In the genomic region with DNA sequence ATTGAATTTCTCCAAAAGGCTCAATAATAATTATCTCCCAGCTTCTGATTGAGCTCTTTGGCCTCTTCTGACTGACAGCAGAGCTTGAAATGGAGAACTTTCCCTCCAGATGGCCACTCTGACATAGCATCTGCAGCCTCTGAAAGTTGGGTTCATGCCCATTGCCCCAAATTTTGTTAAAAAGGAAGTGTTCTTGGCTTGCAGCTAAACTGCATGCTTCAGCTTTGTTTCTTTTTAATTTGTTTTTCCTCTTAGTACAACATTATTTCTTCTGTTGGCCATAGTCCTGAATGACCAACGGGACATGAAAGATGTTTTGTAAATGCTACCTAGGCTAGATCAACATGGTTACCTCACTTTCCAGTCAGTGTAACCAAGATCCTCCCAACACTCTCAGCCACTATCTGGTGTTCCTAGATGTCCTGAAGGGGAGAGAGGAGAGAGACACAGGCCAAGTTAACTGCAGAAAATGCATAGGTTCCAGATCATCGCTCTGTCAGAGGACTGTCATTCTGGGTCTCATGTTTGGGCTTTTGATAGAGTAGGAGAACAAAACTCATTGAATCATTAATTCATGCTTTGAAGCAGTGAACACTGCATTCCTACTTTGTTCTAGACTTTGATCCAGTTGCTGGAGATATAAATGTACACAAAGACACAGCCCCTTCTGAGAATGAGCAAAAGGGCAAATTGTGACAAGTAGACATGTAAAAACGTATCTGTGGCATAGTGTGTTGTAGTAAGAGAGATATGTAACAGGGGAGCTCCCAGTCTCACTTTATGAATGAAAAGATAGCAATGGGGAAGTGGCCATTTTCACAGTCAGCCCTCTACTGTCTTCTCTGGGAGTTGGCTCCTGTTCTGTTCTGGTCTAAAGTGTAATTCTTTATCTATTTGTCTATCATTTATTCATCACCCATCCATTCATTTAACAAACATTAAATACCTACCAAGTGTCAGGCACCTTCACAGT, we compare ENCODE assay signal across 15 cellular contexts.
A peak's percentile ranks its signal among the peaks of the same experiment; 100 is the strongest.
DNase-seq lines count a peak whose midpoint lies in the region; ATAC-seq and TF ChIP-seq lines count a peak whose summit lies in the region.
"Had no signal": no experiment of that assay in that cellular context is flagged by ENCODE, and none has a peak within 500 bp of the region (broad histone marks: within the 10 kb centered on the region; RNA-seq: fewer than 3 reads in every experiment).

No MANE protein-coding gene starts in this region.

- H3K9me3 ChIP-seq in right atrium auricular region, result no peaks in the 10 kb centered on the region
- H3K9me3 ChIP-seq: vagina had no signal

- no peak overlapping the region for H3K27ac ChIP-seq in right atrium auricular region
- peak overlapping the region; percentile 51 for H3K27ac ChIP-seq in epithelial cell of prostate
- H3K27ac ChIP-seq: vagina had no signal

- intact Hi-C loops in left ventricle myocardium superior (cut with micrococcal nuclease), result no loop called here

- H3K27me3 ChIP-seq in right atrium auricular region, result no peaks in the 10 kb centered on the region
- H3K27me3 ChIP-seq: vagina had no signal

- DNase-seq in left ventricle myocardium superior (no peak), right atrium auricular region (ENCODE audit: low spot score) (no peak), NCI-H1694 (lab: John Stamatoyannopoulos, UW) (peak; percentile 1), epithelial cell of prostate (ENCODE audit: low read depth, low spot score) (no peak), superior temporal gyrus (ENCODE audit: extremely low spot score) (peak; percentile 41), kidney tubule cell (ENCODE audit: low spot score) (no peak), AG08395 (ENCODE audit: low spot score) (no peak), AG20443 (ENCODE audit: low spot score) (no peak)
- DNase-seq: activated CD8-positive, alpha-beta memory T cell treated with anti-CD3 and anti-CD28 coated beads, Interleukin-2, amount 50 U/mL, for 4 hours; EL; NCI-H2081; NCI-H69; stimulated activated CD4-positive, alpha-beta T cell treated with anti-CD3 and anti-CD28 coated beads, Interleukin-15, amount 100 ng/mL, for 24 hours had no signal

- no peaks in the 10 kb centered on the region for H3K36me3 ChIP-seq in right atrium auricular region
- H3K36me3 ChIP-seq: vagina had no signal

- TF ChIP-seq CTCF in right atrium auricular region (IDR thresholded peaks at IDR 0.05), result no peak

- H3K4me3 ChIP-seq in right atrium auricular region, result no peak overlapping the region
- H3K4me3 ChIP-seq: lung, vagina had no signal

- peaks cover 0 to 9% of the 10 kb centered on the region in 2 donors for H3K4me1 ChIP-seq in right atrium auricular region
- H3K4me1 ChIP-seq: vagina had no signal

- peak; percentile 59 for ATAC-seq in left ventricle myocardium superior

Comparison
In these comparisons a context has a peak if more than half of its experiments do, and no peak if none do; other contexts are left out.
1. DNase-seq: peak in NCI-H1694 (single experiment) and superior temporal gyrus (single experiment); none in left ventricle myocardium superior (single experiment), right atrium auricular region (single experiment), epithelial cell of prostate (single experiment), kidney tubule cell (single experiment), AG08395 (single experiment) and AG20443 (single experiment).